ENCODE assay signal across 21 cellular contexts in the genomic region with DNA sequence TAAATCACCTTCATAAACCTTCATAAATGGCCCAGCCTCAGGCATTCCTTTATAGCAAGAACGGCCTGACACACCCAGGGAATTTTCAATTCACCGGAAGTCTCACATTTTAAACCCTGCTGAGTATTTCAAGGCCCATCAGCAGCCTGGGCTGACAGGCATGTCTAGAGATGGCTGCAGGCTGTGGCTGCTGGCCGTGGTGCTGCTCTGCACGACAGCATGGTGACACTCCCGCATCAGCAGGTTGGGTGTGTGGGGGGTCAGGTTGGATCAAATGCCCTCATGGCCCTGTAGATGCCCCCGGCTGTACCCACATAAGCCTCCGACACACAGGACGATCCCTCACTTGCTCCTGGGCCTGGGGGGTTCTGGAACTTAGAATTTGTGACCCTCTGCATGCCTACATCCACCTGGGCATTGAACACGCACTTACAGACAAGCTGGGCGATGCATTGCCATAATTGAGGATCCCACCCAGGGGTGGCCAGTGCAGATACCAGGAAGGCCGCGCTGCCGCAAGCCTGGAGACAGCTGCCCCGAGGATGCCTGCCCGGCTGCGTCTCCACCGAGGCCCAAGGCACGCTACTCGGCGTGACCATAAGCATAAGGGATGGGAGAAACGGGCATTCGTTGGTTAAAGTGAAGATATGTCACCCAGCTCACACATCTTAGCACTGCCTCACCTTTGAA.
"Had no signal": no experiment of that assay in that cellular context is flagged by ENCODE, and none has a peak within 500 bp of the region (broad histone marks: within the 10 kb centered on the region; RNA-seq: fewer than 3 reads in every experiment).

No MANE protein-coding gene starts in this region.

- H3K4me3 Mint-ChIP-seq: activated CD8-positive, alpha-beta memory T cell treated with anti-CD3 and anti-CD28 coated beads, Interleukin-2, amount 10 ng/mL, durations not matched to agents 7 days and 5 days; activated CD8-positive, alpha-beta T cell treated with anti-CD3 and anti-CD28 coated beads for 36 hours; activated naive CD4-positive, alpha-beta T cell treated with anti-CD3 and anti-CD28 coated beads, Interleukin-2, amount 10 ng/mL, durations not matched to agents 7 days and 5 days; nephron; stimulated activated naive B cell treated with anti-CD40 and anti-IgM and Interleukin-4, amounts not matched to agents 10 μg/mL and 1 μg/mL and 100 μg/mL, for 72 hours had no signal

- DNase-seq: activated CD4-positive, alpha-beta T cell treated with anti-CD3 and anti-CD28 coated beads for 4 hours; activated CD4-positive, CD25-positive, alpha-beta regulatory T cell; activated CD8-positive, alpha-beta memory T cell treated with anti-CD3 and anti-CD28 coated beads, Interleukin-2, amount 10 ng/mL, durations not matched to agents 7 days and 5 days; activated CD8-positive, alpha-beta T cell treated with anti-CD3 and anti-CD28 coated beads for 36 hours; activated effector memory CD4-positive, alpha-beta T cell treated with anti-CD3 and anti-CD28 coated beads, Interleukin-2, amount 50 U/mL, for 16 hours; activated naive CD4-positive, alpha-beta T cell treated with anti-CD3 and anti-CD28 coated beads, Interleukin-2, amount 10 ng/mL, durations not matched to agents 7 days and 5 days; activated T-cell treated with anti-CD3 and anti-CD28 coated beads for 4 hours; amygdala; cortex of kidney; foreskin keratinocyte; occipital lobe; stimulated activated CD4-positive, alpha-beta T cell treated with anti-CD3 and anti-CD28 coated beads, Interleukin-2, amount 100 ng/mL, for 48 hours; stimulated activated CD8-positive, alpha-beta memory T cell treated with anti-CD3 and anti-CD28 coated beads, Interleukin-4, amount 100 ng/mL, for 48 hours; stimulated activated naive B cell treated with anti-CD40 and anti-IgM and Interleukin-4, amounts not matched to agents 10 μg/mL and 1 μg/mL and 100 μg/mL, for 72 hours; T-helper 9 cell; testis; trophoblast cell had no signal

- H3K9me3 Mint-ChIP-seq: nephron had no signal

- H3K27ac Mint-ChIP-seq: activated CD8-positive, alpha-beta memory T cell treated with anti-CD3 and anti-CD28 coated beads, Interleukin-2, amount 10 ng/mL, durations not matched to agents 7 days and 5 days; activated CD8-positive, alpha-beta T cell treated with anti-CD3 and anti-CD28 coated beads for 36 hours; activated naive CD4-positive, alpha-beta T cell treated with anti-CD3 and anti-CD28 coated beads, Interleukin-2, amount 10 ng/mL, durations not matched to agents 7 days and 5 days; nephron; stimulated activated naive B cell treated with anti-CD40 and anti-IgM and Interleukin-4, amounts not matched to agents 10 μg/mL and 1 μg/mL and 100 μg/mL, for 72 hours had no signal

- H3K9me3 ChIP-seq: testis, vagina had no signal

- H3K4me1 Mint-ChIP-seq: activated CD8-positive, alpha-beta memory T cell treated with anti-CD3 and anti-CD28 coated beads, Interleukin-2, amount 10 ng/mL, durations not matched to agents 7 days and 5 days; activated naive CD4-positive, alpha-beta T cell treated with anti-CD3 and anti-CD28 coated beads, Interleukin-2, amount 10 ng/mL, durations not matched to agents 7 days and 5 days; nephron; stimulated activated naive B cell treated with anti-CD40 and anti-IgM and Interleukin-4, amounts not matched to agents 10 μg/mL and 1 μg/mL and 100 μg/mL, for 72 hours had no signal

- H3K4me1 ChIP-seq: foreskin keratinocyte, testis, vagina had no signal

- H3K36me3 ChIP-seq: cardiac muscle cell, vagina had no signal

- FAIRE-seq: endometrium had no signal

- H3K27me3 Mint-ChIP-seq: activated CD8-positive, alpha-beta memory T cell treated with anti-CD3 and anti-CD28 coated beads, Interleukin-2, amount 10 ng/mL, durations not matched to agents 7 days and 5 days; activated CD8-positive, alpha-beta T cell treated with anti-CD3 and anti-CD28 coated beads for 36 hours; activated naive CD4-positive, alpha-beta T cell treated with anti-CD3 and anti-CD28 coated beads, Interleukin-2, amount 10 ng/mL, durations not matched to agents 7 days and 5 days; stimulated activated naive B cell treated with anti-CD40 and anti-IgM and Interleukin-4, amounts not matched to agents 10 μg/mL and 1 μg/mL and 100 μg/mL, for 72 hours had no signal

- H3K27ac ChIP-seq: cardiac muscle cell, foreskin keratinocyte, testis, vagina had no signal

- H3K27me3 ChIP-seq: cardiac muscle cell, foreskin keratinocyte, testis, vagina had no signal

- H3K4me3 ChIP-seq: cardiac muscle cell, testis, vagina had no signal

- H3K36me3 Mint-ChIP-seq: activated CD8-positive, alpha-beta memory T cell treated with anti-CD3 and anti-CD28 coated beads, Interleukin-2, amount 10 ng/mL, durations not matched to agents 7 days and 5 days; activated naive CD4-positive, alpha-beta T cell treated with anti-CD3 and anti-CD28 coated beads, Interleukin-2, amount 10 ng/mL, durations not matched to agents 7 days and 5 days; stimulated activated naive B cell treated with anti-CD40 and anti-IgM and Interleukin-4, amounts not matched to agents 10 μg/mL and 1 μg/mL and 100 μg/mL, for 72 hours had no signal
